Comparison of ENCODE assay signal across 24 cellular contexts in the genomic region with DNA sequence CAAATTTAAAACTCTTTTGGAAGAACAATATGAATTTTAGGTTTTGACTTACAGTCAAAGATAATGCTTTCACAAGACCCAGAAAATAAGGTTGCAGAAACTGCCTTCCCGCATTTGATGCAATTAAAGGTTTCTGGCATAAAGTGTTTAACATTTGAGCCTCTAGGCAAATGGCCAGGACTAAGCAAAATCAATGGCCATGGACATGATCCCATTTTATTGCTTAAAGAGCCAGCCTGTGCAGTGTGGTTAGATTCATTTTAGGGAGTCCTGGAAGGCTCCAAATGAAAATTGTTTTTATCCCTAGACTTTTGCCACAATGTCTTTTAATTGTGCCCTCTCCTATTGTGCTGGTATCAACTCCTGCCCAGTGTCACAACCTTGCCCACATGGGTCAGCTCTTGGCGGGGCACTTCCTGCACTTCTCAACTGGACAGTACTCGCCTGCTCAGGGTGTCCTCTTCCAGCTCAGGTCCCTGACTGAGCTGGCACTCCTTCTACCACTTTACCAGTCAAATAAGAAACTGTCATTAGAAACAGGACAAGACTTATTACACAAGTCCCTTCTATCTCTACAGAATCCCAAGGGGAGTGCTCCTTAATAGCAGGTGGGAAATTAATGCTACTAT.
"Had no signal": no experiment of that assay in that cellular context is flagged by ENCODE, and none has a peak within 500 bp of the region (broad histone marks: within the 10 kb centered on the region; RNA-seq: fewer than 3 reads in every experiment).

No MANE protein-coding gene starts in this region.

- H3K27me3 ChIP-seq: heart left ventricle, neutrophil, spleen had no signal

- H3K36me3 ChIP-seq: heart left ventricle, lower lobe of right lung, neutrophil, spleen had no signal

- H3K4me3 Mint-ChIP-seq: memory B cell; naive B cell; nephron progenitor cell; stimulated activated memory B cell treated with anti-CD40 and anti-IgM and Interleukin-4, amounts not matched to agents 10 μg/mL and 1 μg/mL and 100 μg/mL, for 72 hours; stimulated activated naive CD8-positive, alpha-beta T cell treated with anti-CD3 and anti-CD28 coated beads, Interleukin-15, Interleukin-2, amounts not matched to agents 100 ng/mL and 50 ng/mL, for 24 hours had no signal

- H3K4me3 ChIP-seq: dorsolateral prefrontal cortex, heart left ventricle, lower lobe of right lung, psoas muscle, spleen had no signal

- H3K36me3 Mint-ChIP-seq: memory B cell; naive B cell; stimulated activated memory B cell treated with anti-CD40 and anti-IgM and Interleukin-4, amounts not matched to agents 10 μg/mL and 1 μg/mL and 100 μg/mL, for 72 hours had no signal

- H3K4me1 ChIP-seq: heart left ventricle, lower lobe of right lung, psoas muscle, spleen had no signal

- FAIRE-seq: endometrium had no signal

- H3K27ac Mint-ChIP-seq: memory B cell; naive B cell; nephron progenitor cell; stimulated activated memory B cell treated with anti-CD40 and anti-IgM and Interleukin-4, amounts not matched to agents 10 μg/mL and 1 μg/mL and 100 μg/mL, for 72 hours; stimulated activated naive CD8-positive, alpha-beta T cell treated with anti-CD3 and anti-CD28 coated beads, Interleukin-15, Interleukin-2, amounts not matched to agents 100 ng/mL and 50 ng/mL, for 24 hours had no signal

- H3K4me1 Mint-ChIP-seq: memory B cell; naive B cell; nephron progenitor cell; stimulated activated memory B cell treated with anti-CD40 and anti-IgM and Interleukin-4, amounts not matched to agents 10 μg/mL and 1 μg/mL and 100 μg/mL, for 72 hours had no signal

- H3K9me3 ChIP-seq: heart left ventricle, lower lobe of right lung, neutrophil, psoas muscle, spleen had no signal

- DNase-seq: central memory CD4-positive, alpha-beta T cell; cortex of kidney; dorsolateral prefrontal cortex; effector memory CD4-positive, alpha-beta T cell; foreskin melanocyte; heart left ventricle; hippocampal formation; lower lobe of right lung; midbrain; naive B cell; nephron progenitor cell; psoas muscle; retina; spleen; stimulated activated CD4-positive, alpha-beta T cell treated with anti-CD3 and anti-CD28 coated beads, Interleukin-15, amount 100 ng/mL, for 24 hours; stimulated activated CD4-positive, alpha-beta T cell treated with anti-CD3 and anti-CD28 coated beads, Interleukin-1b, Interleukin-23, amount 100 ng/mL, for 48 hours; stimulated activated CD4-positive, alpha-beta T cell treated with anti-CD3 and anti-CD28 coated beads, Interleukin-4, amount 100 ng/mL, for 24 hours; substantia nigra; trophoblast cell had no signal

- H3K27ac ChIP-seq: dorsolateral prefrontal cortex, heart left ventricle, lower lobe of right lung, neutrophil, psoas muscle, spleen had no signal

- H3K27me3 Mint-ChIP-seq: naive B cell; stimulated activated memory B cell treated with anti-CD40 and anti-IgM and Interleukin-4, amounts not matched to agents 10 μg/mL and 1 μg/mL and 100 μg/mL, for 72 hours; stimulated activated naive CD8-positive, alpha-beta T cell treated with anti-CD3 and anti-CD28 coated beads, Interleukin-15, Interleukin-2, amounts not matched to agents 100 ng/mL and 50 ng/mL, for 24 hours had no signal
